Comparison of ENCODE assay signal across 8 cellular contexts in the genomic region with DNA sequence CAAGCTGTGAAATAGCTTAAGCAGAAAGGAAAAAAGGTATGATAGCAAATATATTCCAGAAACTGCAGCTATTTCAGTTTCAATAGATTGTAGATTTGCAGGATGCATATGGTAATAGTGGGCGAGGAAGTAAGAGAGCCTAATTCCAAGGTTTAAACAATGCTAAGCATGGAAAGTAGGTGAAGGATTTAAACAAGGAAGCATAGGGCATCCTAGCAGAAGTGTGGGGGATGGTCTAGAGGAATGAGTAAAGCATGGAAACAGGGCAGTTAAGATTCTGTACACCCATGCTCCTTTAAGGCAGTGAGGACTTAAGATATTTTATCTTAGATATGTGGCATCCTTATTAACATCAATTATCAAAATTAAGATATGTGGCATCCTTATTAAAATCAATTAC. TPM values are rescaled to one million over a fixed set of nuclear protein-coding genes. Genes with fewer than 3 reads are reported as not detected.
DNase-seq lines count a peak whose midpoint lies in the region; ATAC-seq and TF ChIP-seq lines count a peak whose summit lies in the region.

No MANE protein-coding gene starts in this region.

- TF ChIP-seq POLR2A in upper lobe of left lung (IDR thresholded peaks at IDR 0.05) (no peak), adrenal gland (IDR thresholded peaks at IDR 0.05) (no peak)

- H3K4me3 ChIP-seq in right cardiac atrium (ENCODE audit: low read length): peak overlapping the region; percentile 31
- peak overlapping the region in 1 of 2 donors; percentile 85 for H3K4me3 ChIP-seq in right atrium auricular region
- H3K4me3 ChIP-seq in upper lobe of left lung: peak overlapping the region in 3 of 4 donors; percentile 0 to 63 (median 61)
- peak overlapping the region in 1 of 4 donors; percentile 18 for H3K4me3 ChIP-seq in adrenal gland

- H3K4me1 ChIP-seq in right cardiac atrium (ENCODE audit: control insufficient read depth, insufficient read depth, low read length) (peaks cover 4% of the 10 kb centered on the region), right atrium auricular region (peaks cover 0 to 75% of the 10 kb centered on the region in 2 donors), upper lobe of left lung (peaks cover 35 to 60% (median 48%) of the 10 kb centered on the region in 4 donors), adrenal gland (replicated peaks in 1 of 2) (peaks cover 14 to 60% of the 10 kb centered on the region in 2 donors)

- H3K27ac Mint-ChIP-seq in activated naive CD8-positive, alpha-beta T cell: peak overlapping the region; percentile 76

- no peaks in the 10 kb centered on the region for H3K27me3 ChIP-seq in right cardiac atrium (ENCODE audit: control insufficient read depth, insufficient read depth)
- H3K27me3 ChIP-seq in right atrium auricular region: no peaks in the 10 kb centered on the region
- no peaks in the 10 kb centered on the region for H3K27me3 ChIP-seq in upper lobe of left lung
- H3K27me3 ChIP-seq in adrenal gland: no peaks in the 10 kb centered on the region

- DNase-seq in right cardiac atrium (no peak), right atrium auricular region (ENCODE audit: low spot score) (no peak), left colon (no peak), upper lobe of left lung (no peak), adrenal gland (no peak), NCI-H748 (lab: John Stamatoyannopoulos, UW; ENCODE audit: unreplicated experiment) (no peak)

- H3K27ac ChIP-seq in right cardiac atrium (ENCODE audit: low read length) (no peak overlapping the region), right atrium auricular region (no peak overlapping the region), upper lobe of left lung (peak overlapping the region in 3 of 4 donors; percentile 8 to 96 (median 28)), adrenal gland (no peak overlapping the region)

- H3K9me3 ChIP-seq in right cardiac atrium (ENCODE audit: control insufficient read depth, low read length) (no peaks in the 10 kb centered on the region), right atrium auricular region (no peaks in the 10 kb centered on the region), upper lobe of left lung (no peaks in the 10 kb centered on the region), adrenal gland (replicated peaks in 1 of 3) (no peaks in the 10 kb centered on the region)

- peaks cover 61% of the 10 kb centered on the region for H3K4me1 Mint-ChIP-seq in activated naive CD8-positive, alpha-beta T cell (ENCODE audit: low read depth)

- no peak for ATAC-seq in right cardiac atrium
- ATAC-seq in left colon: peak; percentile 18
- no peak for ATAC-seq in upper lobe of left lung (ENCODE audit: low FRiP score in 2 of 2)
- ATAC-seq in HG03039 (IDR thresholded peaks at IDR 0.05; ENCODE audit: unreplicated experiment): no peak

- H3K9me3 Mint-ChIP-seq in activated naive CD8-positive, alpha-beta T cell (ENCODE audit: low read depth): no peaks in the 10 kb centered on the region

- peaks cover 10% of the 10 kb centered on the region for H3K36me3 ChIP-seq in right atrium auricular region
- H3K36me3 ChIP-seq in upper lobe of left lung: peaks cover 0 to 14% (median 7%) of the 10 kb centered on the region in 4 donors
- H3K36me3 ChIP-seq in adrenal gland (replicated peaks in 1 of 2): peaks cover 0 to 11% of the 10 kb centered on the region in 2 donors

- H3K4me3 Mint-ChIP-seq in activated naive CD8-positive, alpha-beta T cell: peak overlapping the region; percentile 99

- TF ChIP-seq EP300 in upper lobe of left lung (IDR thresholded peaks at IDR 0.05): no peak

- intact Hi-C loops in right cardiac atrium (cut with DNase I) (loop anchor here in 1 of 4 donors (10.0 kb wide), 1 partner anchor 360 kb away; no protein-coding TSS in a partner anchor), left colon (cut with DNase I, micrococcal nuclease) (no loop called here), adrenal gland (cut with DNase I) (loop anchor here in 1 of 2 donors (10.0 kb wide), 1 partner anchor 360 kb away; no protein-coding TSS in a partner anchor)

- no peak for TF ChIP-seq CTCF in right atrium auricular region (IDR thresholded peaks at IDR 0.05)
- no peak for TF ChIP-seq CTCF in upper lobe of left lung (IDR thresholded peaks at IDR 0.05)
- TF ChIP-seq CTCF in adrenal gland (IDR thresholded peaks at IDR 0.05): no peak

- 31% methylated on average over 1 of the region's 1 CpG for WGBS in right cardiac atrium
- WGBS in upper lobe of left lung, 2 donors: 38 to 40% methylated on average over 1 of the region's 1 CpG
- WGBS in adrenal gland, 4 donors: 28 to 42% (median 37%) methylated on average over 1 of the region's 1 CpG

- peaks cover 9% of the 10 kb centered on the region for H3K36me3 Mint-ChIP-seq in activated naive CD8-positive, alpha-beta T cell

- H3K27me3 Mint-ChIP-seq in activated naive CD8-positive, alpha-beta T cell: no peaks in the 10 kb centered on the region

RNA-seq across cellular contexts. Expression of gene IVNS1ABP, which starts 2.6 kb away (rescaled TPM):
- total RNA-seq in right cardiac atrium (10 to 100 TPM; 36.7 to 37.4 (median 37.1) TPM), right atrium auricular region (10 to 100 TPM; 20.6 to 21.3 TPM), left colon (100 to 1,000 TPM; 134 to 170 TPM), upper lobe of left lung (100 to 1,000 TPM in 2 of 6 donors, 10 to 100 TPM in 4; 75.4 to 104 (median 83.6) TPM), adrenal gland (10 to 100 TPM; 20.4 to 60.1 (median 40.5) TPM)
- polyA plus RNA-seq in right cardiac atrium (18.8 TPM), adrenal gland (10 to 100 TPM; 30.2 to 58.6 (median 37.0) TPM)

Comparison
In these comparisons a context has a peak if more than half of its experiments do, and no peak if none do; other contexts are left out.
1. H3K27ac ChIP-seq: peak in upper lobe of left lung (3 of 4); none in right cardiac atrium (single experiment), right atrium auricular region (0 of 2) and adrenal gland (0 of 5).